In genomic region chr5:154568597-154568996, GRCh38 we compare ENCODE assay signal across 24 cellular contexts.
"Had no signal": no experiment of that assay in that cellular context is flagged by ENCODE, and none has a peak within 500 bp of the region (broad histone marks: within the 10 kb centered on the region; RNA-seq: fewer than 3 reads in every experiment).

No MANE protein-coding gene starts in this region.

- H3K4me1 Mint-ChIP-seq: naive thymus-derived CD4-positive, alpha-beta T cell; stimulated activated effector memory CD8-positive, alpha-beta T cell treated with anti-CD3 and anti-CD28 coated beads, Interleukin-12 subunit alpha, Interleukin-12 subunit beta, amount 100 ng/mL, for 72 hours had no signal

- H3K9ac ChIP-seq: neural progenitor cell had no signal

- DNase-seq: cortex of kidney; effector memory CD8-positive, alpha-beta T cell; erythroblast; foreskin melanocyte; glutamatergic neuron; heart right ventricle; hippocampal formation; left cardiac atrium; left lung; mesenchymal stem cell; naive thymus-derived CD4-positive, alpha-beta T cell; right cardiac atrium; sigmoid colon; stimulated activated CD4-positive, alpha-beta T cell treated with anti-CD3 and anti-CD28 coated beads, Interleukin-2, amount 100 ng/mL, for 24 hours; stimulated activated CD4-positive, alpha-beta T cell treated with anti-CD3 and anti-CD28 coated beads, Interleukin-4, amount 100 ng/mL, for 24 hours; stimulated activated naive CD4-positive, alpha-beta T cell treated with Interleukin-2 at 50 U/mL for 16 hours; stomach; thyroid gland had no signal

- H3K27ac Mint-ChIP-seq: effector memory CD8-positive, alpha-beta T cell; mesothelial cell of epicardium; naive thymus-derived CD4-positive, alpha-beta T cell; nephron; neural progenitor cell; stimulated activated effector memory CD8-positive, alpha-beta T cell treated with anti-CD3 and anti-CD28 coated beads, Interleukin-12 subunit alpha, Interleukin-12 subunit beta, amount 100 ng/mL, for 72 hours; type B pancreatic cell had no signal

- H3K4me1 ChIP-seq: heart right ventricle, left lung, prostate gland, sigmoid colon, stomach, thyroid gland had no signal

- H3K9me3 Mint-ChIP-seq: effector memory CD8-positive, alpha-beta T cell; mesothelial cell of epicardium; neural progenitor cell; stimulated activated effector memory CD8-positive, alpha-beta T cell treated with anti-CD3 and anti-CD28 coated beads, Interleukin-12 subunit alpha, Interleukin-12 subunit beta, amount 100 ng/mL, for 72 hours; type B pancreatic cell had no signal

- H3K4me3 Mint-ChIP-seq: effector memory CD8-positive, alpha-beta T cell; mesothelial cell of epicardium; naive thymus-derived CD4-positive, alpha-beta T cell; nephron; neural progenitor cell; stimulated activated effector memory CD8-positive, alpha-beta T cell treated with anti-CD3 and anti-CD28 coated beads, Interleukin-12 subunit alpha, Interleukin-12 subunit beta, amount 100 ng/mL, for 72 hours; type B pancreatic cell had no signal

- ATAC-seq: effector memory CD8-positive, alpha-beta T cell; heart right ventricle; left cardiac atrium; left lung; naive thymus-derived CD4-positive, alpha-beta T cell; right cardiac atrium; stimulated activated effector memory CD8-positive, alpha-beta T cell treated with anti-CD3 and anti-CD28 coated beads, Interleukin-12 subunit alpha, Interleukin-12 subunit beta, amount 100 ng/mL, for 72 hours had no signal

- H3K4me2 ChIP-seq: neural progenitor cell had no signal

- H3K4me3 ChIP-seq: heart right ventricle, left lung, neural progenitor cell, prostate gland, sigmoid colon, stomach, thyroid gland had no signal

- H3K27ac ChIP-seq: heart right ventricle, left lung, neural progenitor cell, prostate gland, sigmoid colon, stomach, thyroid gland had no signal

- H3K9me3 ChIP-seq: heart right ventricle, left lung, prostate gland, sigmoid colon, stomach, thyroid gland had no signal

- H3K27me3 ChIP-seq: neural progenitor cell, sigmoid colon, thyroid gland had no signal

- H3K36me3 Mint-ChIP-seq: mesothelial cell of epicardium; naive thymus-derived CD4-positive, alpha-beta T cell; neural progenitor cell; stimulated activated effector memory CD8-positive, alpha-beta T cell treated with anti-CD3 and anti-CD28 coated beads, Interleukin-12 subunit alpha, Interleukin-12 subunit beta, amount 100 ng/mL, for 72 hours; type B pancreatic cell had no signal

- H3K36me3 ChIP-seq: heart right ventricle, left lung, neural progenitor cell, prostate gland, sigmoid colon, stomach, thyroid gland had no signal

- H2AFZ ChIP-seq: neural progenitor cell had no signal
